In the genomic region with DNA sequence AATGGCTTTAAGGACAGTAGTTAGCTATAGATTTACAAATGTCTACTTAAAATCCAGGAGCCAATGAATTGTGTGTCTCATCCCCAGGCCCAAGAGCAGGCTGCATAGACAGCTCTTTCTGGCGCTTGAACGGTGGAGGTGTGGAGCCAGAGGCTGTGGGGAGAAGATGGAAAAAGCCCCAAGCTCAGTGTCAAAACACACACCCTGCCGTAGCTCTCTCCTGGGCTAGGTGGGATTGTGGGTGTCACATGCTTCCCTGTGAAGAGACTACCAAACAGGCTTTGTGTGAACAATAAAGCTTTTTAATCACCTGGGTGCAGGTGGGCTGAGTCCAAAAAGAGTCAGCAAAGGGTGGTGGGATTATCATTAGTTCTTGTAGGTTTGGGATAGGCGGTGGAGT, we compare ENCODE assay signal across 17 cellular contexts. TPM values are rescaled to one million over a fixed set of nuclear protein-coding genes. Genes with fewer than 3 reads are reported as not detected.
"Had no signal": no experiment of that assay in that cellular context is flagged by ENCODE, and none has a peak within 500 bp of the region (broad histone marks: within the 10 kb centered on the region; RNA-seq: fewer than 3 reads in every experiment).

No MANE protein-coding gene starts in this region.

RNA-seq across cellular contexts. Expression of gene SFTPB, which starts 10.6 kb away (rescaled TPM):
- total RNA-seq: activated B cell treated with CpG ODN at 0.5 μM for 24 hours; activated CD4-positive, alpha-beta memory T cell treated with anti-CD3 and anti-CD28 coated beads for 36 hours; activated naive CD4-positive, alpha-beta T cell treated with anti-CD3 and anti-CD28 coated beads for 36 hours; activated naive CD4-positive, alpha-beta T cell treated with anti-CD3 and anti-CD28 coated beads, Interleukin-2, amount 50 U/mL, for 72 hours; activated naive CD8-positive, alpha-beta T cell treated with anti-CD3 and anti-CD28 coated beads, Interleukin-2, amount 10 ng/mL, durations not matched to agents 7 days and 5 days; activated T-helper 2 cell treated with anti-CD3 and anti-CD28 coated beads, Interferon-gamma antibody, Interleukin-2, Interleukin-4, amounts not matched to agents 10 μg/mL and 5 μg/mL and 100 μg/mL, durations not matched to agents 14 hours and 24 hours and 36 hours; astrocyte; bronchial epithelial cell; chondrocyte; dermis blood vessel endothelial cell; endothelial cell of umbilical vein; esophagus squamous epithelium; fibroblast of lung; fibroblast of villous mesenchyme; gastroesophageal sphincter; glomerular endothelial cell; T-helper 1 cell treated with Interleukin-12 subunit alpha and Interleukin-12 subunit beta and Interleukin-4 antibody, amounts not matched to agents 30 ng/mL and 1 ng/mL, for 36 hours had no signal

RNA-seq across cellular contexts. Expression of gene GNLY, which starts 36.8 kb away (rescaled TPM):
- total RNA-seq: astrocyte, bronchial epithelial cell, chondrocyte, dermis blood vessel endothelial cell, endothelial cell of umbilical vein, fibroblast of villous mesenchyme, glomerular endothelial cell had no signal
